ENCODE assay signal across 1 cellular context in the genomic region with DNA sequence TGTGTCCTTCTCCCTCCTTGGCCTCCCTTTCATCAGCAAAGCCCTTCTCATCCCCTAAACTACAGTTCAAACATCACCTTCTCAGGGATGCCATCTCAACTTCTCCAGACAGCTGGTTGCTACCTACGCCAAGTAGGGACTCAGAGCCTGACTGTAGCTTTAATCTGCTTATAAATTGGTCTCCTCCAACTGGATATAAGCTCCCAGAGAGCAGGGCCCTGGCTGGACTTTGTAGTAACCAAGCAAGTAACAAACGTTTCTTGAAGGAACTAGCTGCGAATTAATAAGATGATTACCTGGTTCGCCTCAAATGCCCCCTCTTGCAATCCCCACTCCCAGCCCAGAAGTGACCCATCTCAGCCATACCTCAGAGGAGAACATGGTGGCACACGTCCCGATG.
TF ChIP-seq lines count a peak whose summit lies in the region.

No MANE protein-coding gene starts in this region.

TF ChIP-seq in GM23338, 12 proteins besides CTCF, POLR2A, EP300 and RAD21:
- TF ChIP-seq EZH2phosphoT487 (IDR thresholded peaks at IDR 0.05; ENCODE audit: unreplicated experiment) (no peak), POLR2AphosphoS5 (IDR thresholded peaks at IDR 0.05; ENCODE audit: low read depth) (no peak), JUNB (IDR thresholded peaks at IDR 0.05; ENCODE audit: unreplicated experiment) (no peak), NANOG (IDR thresholded peaks at IDR 0.05; ENCODE audit: borderline replicate concordance) (no peak), EZH2 (IDR thresholded peaks at IDR 0.05; ENCODE audit: low read depth, unreplicated experiment) (no peak)
- TF ChIP-seq, protein P1, sequence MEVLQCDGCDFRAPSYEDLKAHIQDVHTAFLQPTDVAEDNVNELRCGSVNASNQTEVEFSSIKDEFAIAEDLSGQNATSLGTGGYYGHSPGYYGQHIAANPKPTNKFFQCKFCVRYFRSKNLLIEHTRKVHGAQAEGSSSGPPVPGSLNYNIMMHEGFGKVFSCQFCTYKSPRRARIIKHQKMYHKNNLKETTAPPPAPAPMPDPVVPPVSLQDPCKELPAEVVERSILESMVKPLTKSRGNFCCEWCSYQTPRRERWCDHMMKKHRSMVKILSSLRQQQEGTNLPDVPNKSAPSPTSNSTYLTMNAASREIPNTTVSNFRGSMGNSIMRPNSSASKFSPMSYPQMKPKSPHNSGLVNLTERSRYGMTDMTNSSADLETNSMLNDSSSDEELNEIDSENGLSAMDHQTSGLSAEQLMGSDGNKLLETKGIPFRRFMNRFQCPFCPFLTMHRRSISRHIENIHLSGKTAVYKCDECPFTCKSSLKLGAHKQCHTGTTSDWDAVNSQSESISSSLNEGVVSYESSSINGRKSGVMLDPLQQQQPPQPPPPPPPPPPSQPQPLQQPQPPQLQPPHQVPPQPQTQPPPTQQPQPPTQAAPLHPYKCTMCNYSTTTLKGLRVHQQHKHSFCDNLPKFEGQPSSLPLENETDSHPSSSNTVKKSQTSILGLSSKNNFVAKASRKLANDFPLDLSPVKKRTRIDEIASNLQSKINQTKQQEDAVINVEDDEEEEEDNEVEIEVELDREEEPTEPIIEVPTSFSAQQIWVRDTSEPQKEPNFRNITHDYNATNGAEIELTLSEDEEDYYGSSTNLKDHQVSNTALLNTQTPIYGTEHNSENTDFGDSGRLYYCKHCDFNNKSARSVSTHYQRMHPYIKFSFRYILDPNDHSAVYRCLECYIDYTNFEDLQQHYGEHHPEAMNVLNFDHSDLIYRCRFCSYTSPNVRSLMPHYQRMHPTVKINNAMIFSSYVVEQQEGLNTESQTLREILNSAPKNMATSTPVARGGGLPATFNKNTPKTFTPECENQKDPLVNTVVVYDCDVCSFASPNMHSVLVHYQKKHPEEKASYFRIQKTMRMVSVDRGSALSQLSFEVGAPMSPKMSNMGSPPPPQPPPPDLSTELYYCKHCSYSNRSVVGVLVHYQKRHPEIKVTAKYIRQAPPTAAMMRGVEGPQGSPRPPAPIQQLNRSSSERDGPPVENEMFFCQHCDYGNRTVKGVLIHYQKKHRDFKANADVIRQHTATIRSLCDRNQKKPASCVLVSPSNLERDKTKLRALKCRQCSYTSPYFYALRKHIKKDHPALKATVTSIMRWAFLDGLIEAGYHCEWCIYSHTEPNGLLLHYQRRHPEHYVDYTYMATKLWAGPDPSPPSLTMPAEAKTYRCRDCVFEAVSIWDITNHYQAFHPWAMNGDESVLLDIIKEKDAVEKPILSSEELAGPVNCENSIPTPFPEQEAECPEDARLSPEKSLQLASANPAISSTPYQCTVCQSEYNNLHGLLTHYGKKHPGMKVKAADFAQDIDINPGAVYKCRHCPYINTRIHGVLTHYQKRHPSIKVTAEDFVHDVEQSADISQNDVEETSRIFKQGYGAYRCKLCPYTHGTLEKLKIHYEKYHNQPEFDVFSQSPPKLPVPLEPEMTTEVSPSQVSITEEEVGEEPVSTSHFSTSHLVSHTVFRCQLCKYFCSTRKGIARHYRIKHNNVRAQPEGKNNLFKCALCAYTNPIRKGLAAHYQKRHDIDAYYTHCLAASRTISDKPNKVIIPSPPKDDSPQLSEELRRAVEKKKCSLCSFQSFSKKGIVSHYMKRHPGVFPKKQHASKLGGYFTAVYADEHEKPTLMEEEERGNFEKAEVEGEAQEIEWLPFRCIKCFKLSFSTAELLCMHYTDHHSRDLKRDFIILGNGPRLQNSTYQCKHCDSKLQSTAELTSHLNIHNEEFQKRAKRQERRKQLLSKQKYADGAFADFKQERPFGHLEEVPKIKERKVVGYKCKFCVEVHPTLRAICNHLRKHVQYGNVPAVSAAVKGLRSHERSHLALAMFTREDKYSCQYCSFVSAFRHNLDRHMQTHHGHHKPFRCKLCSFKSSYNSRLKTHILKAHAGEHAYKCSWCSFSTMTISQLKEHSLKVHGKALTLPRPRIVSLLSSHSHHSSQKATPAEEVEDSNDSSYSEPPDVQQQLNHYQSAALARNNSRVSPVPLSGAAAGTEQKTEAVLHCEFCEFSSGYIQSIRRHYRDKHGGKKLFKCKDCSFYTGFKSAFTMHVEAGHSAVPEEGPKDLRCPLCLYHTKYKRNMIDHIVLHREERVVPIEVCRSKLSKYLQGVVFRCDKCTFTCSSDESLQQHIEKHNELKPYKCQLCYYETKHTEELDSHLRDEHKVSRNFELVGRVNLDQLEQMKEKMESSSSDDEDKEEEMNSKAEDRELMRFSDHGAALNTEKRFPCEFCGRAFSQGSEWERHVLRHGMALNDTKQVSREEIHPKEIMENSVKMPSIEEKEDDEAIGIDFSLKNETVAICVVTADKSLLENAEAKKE (CRISPR knock-in tag; IDR thresholded peaks at IDR 0.05): no peak
- TF ChIP-seq, protein P2, sequence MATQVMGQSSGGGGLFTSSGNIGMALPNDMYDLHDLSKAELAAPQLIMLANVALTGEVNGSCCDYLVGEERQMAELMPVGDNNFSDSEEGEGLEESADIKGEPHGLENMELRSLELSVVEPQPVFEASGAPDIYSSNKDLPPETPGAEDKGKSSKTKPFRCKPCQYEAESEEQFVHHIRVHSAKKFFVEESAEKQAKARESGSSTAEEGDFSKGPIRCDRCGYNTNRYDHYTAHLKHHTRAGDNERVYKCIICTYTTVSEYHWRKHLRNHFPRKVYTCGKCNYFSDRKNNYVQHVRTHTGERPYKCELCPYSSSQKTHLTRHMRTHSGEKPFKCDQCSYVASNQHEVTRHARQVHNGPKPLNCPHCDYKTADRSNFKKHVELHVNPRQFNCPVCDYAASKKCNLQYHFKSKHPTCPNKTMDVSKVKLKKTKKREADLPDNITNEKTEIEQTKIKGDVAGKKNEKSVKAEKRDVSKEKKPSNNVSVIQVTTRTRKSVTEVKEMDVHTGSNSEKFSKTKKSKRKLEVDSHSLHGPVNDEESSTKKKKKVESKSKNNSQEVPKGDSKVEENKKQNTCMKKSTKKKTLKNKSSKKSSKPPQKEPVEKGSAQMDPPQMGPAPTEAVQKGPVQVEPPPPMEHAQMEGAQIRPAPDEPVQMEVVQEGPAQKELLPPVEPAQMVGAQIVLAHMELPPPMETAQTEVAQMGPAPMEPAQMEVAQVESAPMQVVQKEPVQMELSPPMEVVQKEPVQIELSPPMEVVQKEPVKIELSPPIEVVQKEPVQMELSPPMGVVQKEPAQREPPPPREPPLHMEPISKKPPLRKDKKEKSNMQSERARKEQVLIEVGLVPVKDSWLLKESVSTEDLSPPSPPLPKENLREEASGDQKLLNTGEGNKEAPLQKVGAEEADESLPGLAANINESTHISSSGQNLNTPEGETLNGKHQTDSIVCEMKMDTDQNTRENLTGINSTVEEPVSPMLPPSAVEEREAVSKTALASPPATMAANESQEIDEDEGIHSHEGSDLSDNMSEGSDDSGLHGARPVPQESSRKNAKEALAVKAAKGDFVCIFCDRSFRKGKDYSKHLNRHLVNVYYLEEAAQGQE (IDR thresholded peaks at IDR 0.05; ENCODE audit: unreplicated experiment): no peak
